8 cellular contexts compared by ENCODE assay signal in the genomic region with DNA sequence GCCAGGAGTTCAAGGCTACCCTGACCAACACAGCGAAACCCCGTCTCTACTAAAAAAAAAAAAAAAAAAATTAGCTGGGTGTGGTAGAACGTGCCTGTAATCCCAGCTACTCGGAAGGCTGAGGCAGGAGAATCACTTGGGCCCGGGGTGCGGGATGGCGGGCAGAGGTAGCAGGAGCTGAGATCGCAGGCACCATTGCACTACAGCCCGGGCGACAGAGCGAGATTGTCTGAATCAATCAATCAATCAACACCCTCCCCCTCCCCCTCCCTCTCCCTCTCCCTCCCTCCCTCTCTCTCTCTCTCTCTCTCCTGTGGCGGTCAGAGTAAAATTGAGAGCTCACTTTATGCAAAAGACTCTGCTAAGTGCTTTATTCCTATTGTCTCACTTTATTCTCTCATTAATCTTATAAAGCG. TPM values are rescaled to one million over a fixed set of nuclear protein-coding genes. Genes with fewer than 3 reads are reported as not detected.
DNase-seq lines count a peak whose midpoint lies in the region; FAIRE-seq and TF ChIP-seq lines count a peak whose summit lies in the region.

No MANE protein-coding gene starts in this region.

- no peaks in the 10 kb centered on the region for H3K9me2 ChIP-seq in Loucy (replicated peaks; ENCODE audit: low read depth, low read length)

- H3K36me3 ChIP-seq in BLaER1 (no peaks in the 10 kb centered on the region), Loucy (ENCODE audit: insufficient read depth, low read length) (no peaks in the 10 kb centered on the region)

- peak overlapping the region; percentile 98 for H3K4me2 ChIP-seq in BLaER1
- peak overlapping the region; percentile 89 for H3K4me2 ChIP-seq in Loucy (ENCODE audit: low read depth, low read length, poor library complexity, severe bottlenecking)

- H3K4me1 ChIP-seq in BLaER1 (peaks cover 36% of the 10 kb centered on the region), Loucy (ENCODE audit: insufficient read depth, low read length, poor library complexity, severe bottlenecking) (peaks cover 34% of the 10 kb centered on the region)

- H3F3A ChIP-seq in Loucy (ENCODE audit: low read depth) = no peaks in the 10 kb centered on the region; the same call in 1 of the 2 replicates

- H3K27ac ChIP-seq in BLaER1 (no peak overlapping the region), coronary artery (no peak overlapping the region)

- no peak for FAIRE-seq in frontal cortex (lab: Jason Lieb, UNC)

- H3K27ac Mint-ChIP-seq in nephron = peak overlapping the region; percentile 74 to 86 (median 85)

- H3K9me3 ChIP-seq in BLaER1 = no peaks in the 10 kb centered on the region
- no peaks in the 10 kb centered on the region for H3K9me3 ChIP-seq in Loucy (ENCODE audit: insufficient read depth, low read depth, low read length)

- H3K9ac ChIP-seq in BLaER1 = peak overlapping the region; percentile 76
- peak overlapping the region; percentile 79 for H3K9ac ChIP-seq in Loucy (ENCODE audit: low read depth, low read length, poor library complexity, severe bottlenecking)

- no peak for TF ChIP-seq CTCF in Loucy (conservative IDR thresholded peaks at IDR 0.05; ENCODE audit: low read length)
- TF ChIP-seq CTCF in coronary artery (IDR thresholded peaks at IDR 0.05) = no peak
- no peak for TF ChIP-seq CTCF in nephron (IDR thresholded peaks at IDR 0.05; ENCODE audit: unreplicated experiment in 3 of 3)

- no peaks in the 10 kb centered on the region for H3K9me3 Mint-ChIP-seq in nephron

- H3K4me3 ChIP-seq in BLaER1 (peak overlapping the region; percentile 79), Loucy (ENCODE audit: low read length, poor library complexity, severe bottlenecking) (peak overlapping the region; percentile 82), coronary artery (peak overlapping the region; percentile 98)

- H4K20me1 ChIP-seq in BLaER1 = peaks cover 52% of the 10 kb centered on the region
- H4K20me1 ChIP-seq in Loucy (ENCODE audit: insufficient read depth, low read length, poor library complexity, severe bottlenecking) = peaks cover 16% of the 10 kb centered on the region

- no peak for DNase-seq in coronary artery (ENCODE audit: low spot score)
- DNase-seq in GM19238 (ENCODE audit: insufficient read length, low spot score) = no peak
- DNase-seq in OCI-M1 (lab: John Stamatoyannopoulos, UW) = no peak
- no peak for DNase-seq in NCI-H146 (lab: John Stamatoyannopoulos, UW)
- DNase-seq in frontal cortex (ENCODE audit: low spot score in 2 of 2) = no peak

- H3K27me3 ChIP-seq in BLaER1 (no peaks in the 10 kb centered on the region), Loucy (ENCODE audit: insufficient read depth, low read length, poor library complexity, severe bottlenecking) (no peaks in the 10 kb centered on the region)

- no peak overlapping the region for H2AFZ ChIP-seq in Loucy (ENCODE audit: low read length)

- peaks cover 14% of the 10 kb centered on the region for H3K36me3 Mint-ChIP-seq in nephron (ENCODE audit: low read depth)

- peaks cover 53% of the 10 kb centered on the region for H3K79me2 ChIP-seq in Loucy (ENCODE audit: insufficient read depth, low read length)

- peaks cover 6% of the 10 kb centered on the region for H3K27me3 Mint-ChIP-seq in nephron (ENCODE audit: low read depth)

- peak overlapping the region; percentile 97 to 100 (median 98) for H3K4me3 Mint-ChIP-seq in nephron

- H3K4me1 Mint-ChIP-seq in nephron = peaks cover 25% of the 10 kb centered on the region

RNA-seq across cellular contexts. Expression of a gene that starts 1.2 kb away (rescaled TPM):
- total RNA-seq in frontal cortex = 223 TPM

RNA-seq across cellular contexts. Expression of a gene that starts 1.3 kb away (rescaled TPM):
- 0.41 TPM for total RNA-seq in frontal cortex

RNA-seq across cellular contexts. Expression of a gene that starts 27.1 kb away (rescaled TPM):
- 76.6 TPM for total RNA-seq in frontal cortex

RNA-seq across cellular contexts. Expression of a gene that starts 43.1 kb away (rescaled TPM):
- 18.8 TPM for total RNA-seq in frontal cortex

RNA-seq across cellular contexts. Expression of a gene that starts 47.2 kb away (rescaled TPM):
- total RNA-seq in frontal cortex = not detected
